Comparison of ENCODE assay signal across 12 cellular contexts in the genomic region with DNA sequence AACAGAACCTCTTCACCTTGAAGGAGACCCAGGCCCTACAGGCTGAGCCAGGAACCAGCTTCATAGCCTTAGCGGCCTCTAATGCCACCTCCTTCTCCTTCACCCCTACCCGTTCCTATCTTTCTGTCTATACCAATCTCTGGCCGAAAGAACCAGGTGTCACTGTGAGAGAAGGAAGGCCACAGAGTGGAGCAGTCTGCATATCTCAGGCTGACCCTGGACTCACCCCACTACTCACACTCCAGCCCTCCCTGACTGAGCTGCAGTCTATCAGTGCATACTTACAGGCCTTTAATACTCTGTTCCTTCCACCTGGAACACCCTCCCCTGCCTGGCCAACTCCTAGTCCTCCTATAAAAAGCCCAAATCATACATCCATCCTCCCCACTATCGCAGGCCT. TPM values are rescaled to one million over a fixed set of nuclear protein-coding genes. Genes with fewer than 3 reads are reported as not detected.
DNase-seq lines count a peak whose midpoint lies in the region; ATAC-seq, FAIRE-seq and TF ChIP-seq lines count a peak whose summit lies in the region.
"Had no signal": no experiment of that assay in that cellular context is flagged by ENCODE, and none has a peak within 500 bp of the region (broad histone marks: within the 10 kb centered on the region; RNA-seq: fewer than 3 reads in every experiment).

No MANE protein-coding gene starts in this region.

- TF ChIP-seq POLR2A in GM12878 (IDR thresholded peaks at IDR 0.05; ENCODE audit: low read depth, low read length), result no peak

- H4K20me1 ChIP-seq in GM12878 (ENCODE audit: control insufficient read depth, insufficient read depth), result peaks cover 5% of the 10 kb centered on the region

- no peak for TF ChIP-seq EP300 in GM12878 (IDR thresholded peaks at IDR 0.05; ENCODE audit: borderline replicate concordance in 1 of 2, control insufficient read depth in 1 of 2, low read depth in 2 of 2, low read length in 2 of 2)

- SMC1A ChIA-PET in GM12878 (lab: Charles Lee; ENCODE audit: uncharacterized antibody, unreplicated experiment), result interaction anchor here (0.6 to 2.4 kb wide), 4 partner anchors 20 to 121 kb away, joined by 3 to 10 read pairs (median 4); partner anchors contain the start of gene STARD10

- H3K4me1 Mint-ChIP-seq in activated naive CD4-positive, alpha-beta T cell treated with anti-CD3 and anti-CD28 coated beads, Interleukin-2, amount 10 ng/mL, durations not matched to agents 7 days and 5 days, result peaks cover 50% of the 10 kb centered on the region
- peaks cover 49% of the 10 kb centered on the region for H3K4me1 Mint-ChIP-seq in mesothelial cell of epicardium
- H3K4me1 Mint-ChIP-seq in type B pancreatic cell (ENCODE audit: unreplicated experiment), result peaks cover 50% of the 10 kb centered on the region

- no peak for TF ChIP-seq RAD21 in GM12878 (IDR thresholded peaks at IDR 0.05; ENCODE audit: insufficient read depth, low read depth, low read length)

- FAIRE-seq in GM12878 (lab: Jason Lieb, UNC), result no peak

- peaks cover 21 to 36% of the 10 kb centered on the region in 2 experiments for H3K36me3 ChIP-seq in GM12878 (ENCODE audit: control insufficient read depth in 2 of 2, insufficient read depth in 2 of 2, low read length in 1 of 2)

- in situ Hi-C loops in GM12878 (cut with MboI), result no loop called here

- H3K27me3 Mint-ChIP-seq in activated naive CD4-positive, alpha-beta T cell treated with anti-CD3 and anti-CD28 coated beads, Interleukin-2, amount 10 ng/mL, durations not matched to agents 7 days and 5 days, result no peaks in the 10 kb centered on the region
- H3K27me3 Mint-ChIP-seq in mesothelial cell of epicardium (ENCODE audit: low read depth), result no peaks in the 10 kb centered on the region
- H3K27me3 Mint-ChIP-seq in type B pancreatic cell, result no peaks in the 10 kb centered on the region

- WGBS in GM12878 (ENCODE audit: insufficient coverage, insufficient replicate concordance, low lambda C conversion rate, missing lambda C conversion rate), result 37% methylated on average over 4 of the region's 4 CpGs

- no peaks in the 10 kb centered on the region for H3K27me3 ChIP-seq in GM12878 (replicated peaks in 1 of 2; ENCODE audit: control insufficient read depth in 2 of 2, insufficient read depth in 2 of 2, low read length in 1 of 2)

- H3K4me1 ChIP-seq in GM12878 (ENCODE audit: control insufficient read depth, insufficient read depth, low read length), result peaks cover 42% of the 10 kb centered on the region

- H3K4me3 ChIP-seq in GM12878, result peak overlapping the region; percentile 85

- peak overlapping the region; percentile 47; the same call in 1 of the 2 replicates for H3K27ac ChIP-seq in GM12878 (ENCODE audit: control insufficient read depth, insufficient read depth)
- H3K27ac ChIP-seq: C4-2B had no signal

- CTCF ChIA-PET in activated naive CD4-positive, alpha-beta T cell treated with anti-CD3 and anti-CD28 coated beads, Interleukin-2, amount 10 ng/mL, durations not matched to agents 7 days and 5 days (lab: Charles Lee), result interaction anchor here (1.2 kb wide), 1 partner anchor 458 kb away, joined by 4 read pairs; no protein-coding TSS in a partner anchor
- CTCF ChIA-PET in GM12878 (lab: Yijun Ruan, JAX), result interaction anchor here (0.7 to 18.4 kb wide), 6 partner anchors 19 to 289 kb away, joined by 3 to 469 read pairs (median 4); partner anchors contain the start of genes ARAP1, ATG16L2 and STARD10

- ATAC-seq in GM12878 (peak; percentile 1; the same call in 1 of the 3 replicates), GM19397 (IDR thresholded peaks at IDR 0.05; ENCODE audit: unreplicated experiment) (no peak)

- POLR2A ChIA-PET in GM12878 (lab: Charles Lee), result interaction anchor here (0.6 to 1.2 kb wide), 3 partner anchors 21 to 96 kb away, joined by 3 to 4 read pairs (median 3); no protein-coding TSS in a partner anchor

- H3K9ac ChIP-seq in GM12878 (ENCODE audit: control insufficient read depth, insufficient read depth, low read length), result peak overlapping the region; percentile 83; the same call in 1 of the 2 replicates

- no peak overlapping the region for H2AFZ ChIP-seq in GM12878 (ENCODE audit: control insufficient read depth, low read depth, low read length)

- no peaks in the 10 kb centered on the region for H3K9me3 ChIP-seq in GM12878 (replicated peaks; ENCODE audit: control insufficient read depth, insufficient read depth, low read length)

- no peak for DNase-seq in activated naive CD4-positive, alpha-beta T cell treated with anti-CD3 and anti-CD28 coated beads, Interleukin-2, amount 10 ng/mL, durations not matched to agents 7 days and 5 days
- DNase-seq in activated naive CD4-positive, alpha-beta T cell (lab: John Stamatoyannopoulos, UW), result no peak
- DNase-seq in GM12878 (ENCODE audit: low read depth, low spot score), result no peak
- DNase-seq in mesothelial cell of epicardium (ENCODE audit: low spot score in 2 of 2, unreplicated experiment in 2 of 2), result no peak
- DNase-seq in type B pancreatic cell (ENCODE audit: extremely low spot score, unreplicated experiment), result no peak
- DNase-seq in CD1c-positive myeloid dendritic cell (ENCODE audit: extremely low spot score), result no peak
- DNase-seq in NCI-H345 treated with DMSO at 0.1 percent for 48 hours (lab: John Stamatoyannopoulos, UW; ENCODE audit: unreplicated experiment), result no peak
- DNase-seq: activated CD4-positive, alpha-beta T cell treated with anti-CD3 and anti-CD28 coated beads, Interleukin-2, amount 50 U/mL, for 4 hours; mesendoderm; NCI-H774 had no signal

- H3K36me3 Mint-ChIP-seq in activated naive CD4-positive, alpha-beta T cell treated with anti-CD3 and anti-CD28 coated beads, Interleukin-2, amount 10 ng/mL, durations not matched to agents 7 days and 5 days, result peaks cover 18% of the 10 kb centered on the region
- H3K36me3 Mint-ChIP-seq in mesothelial cell of epicardium, result peaks cover 2% of the 10 kb centered on the region
- no peaks in the 10 kb centered on the region for H3K36me3 Mint-ChIP-seq in type B pancreatic cell

- peaks cover 79% of the 10 kb centered on the region for H3K79me2 ChIP-seq in GM12878 (ENCODE audit: control insufficient read depth, insufficient read depth, low read length)

- TF ChIP-seq CTCF in GM12878 (IDR thresholded peaks at IDR 0.05 in 2 of 3, conservative IDR thresholded peaks at IDR 0.05 in 1 of 3; ENCODE audit: control insufficient read depth in 2 of 3, extremely low read depth in 1 of 3, insufficient read depth in 1 of 3, low read depth in 3 of 3, low read length in 3 of 3) (no peak), mesothelial cell of epicardium (IDR thresholded peaks at IDR 0.05; ENCODE audit: unreplicated experiment) (no peak), type B pancreatic cell (conservative IDR thresholded peaks at IDR 0.05) (no peak)

- peak overlapping the region; percentile 47 for H3K27ac Mint-ChIP-seq in activated naive CD4-positive, alpha-beta T cell treated with anti-CD3 and anti-CD28 coated beads, Interleukin-2, amount 10 ng/mL, durations not matched to agents 7 days and 5 days
- peak overlapping the region; percentile 98 for H3K27ac Mint-ChIP-seq in mesothelial cell of epicardium
- peak overlapping the region; percentile 66 for H3K27ac Mint-ChIP-seq in type B pancreatic cell

- peak overlapping the region; percentile 92 for H3K4me2 ChIP-seq in GM12878 (ENCODE audit: control insufficient read depth, insufficient read depth)

- intact Hi-C loops in GM12878 (cut with micrococcal nuclease; ENCODE audit: unreplicated experiment), result no loop called here

- no peaks in the 10 kb centered on the region for H3K9me3 Mint-ChIP-seq in activated naive CD4-positive, alpha-beta T cell treated with anti-CD3 and anti-CD28 coated beads, Interleukin-2, amount 10 ng/mL, durations not matched to agents 7 days and 5 days
- no peaks in the 10 kb centered on the region for H3K9me3 Mint-ChIP-seq in mesothelial cell of epicardium
- H3K9me3 Mint-ChIP-seq in type B pancreatic cell, result no peaks in the 10 kb centered on the region

- RAD21 ChIA-PET in GM12878 (lab: Charles Lee; ENCODE audit: unreplicated experiment), result interaction anchor here (1.0 to 13.9 kb wide), 3 partner anchors 16 to 71 kb away, joined by 3 to 256 read pairs (median 3); partner anchors contain the start of gene STARD10

- H3K4me3 Mint-ChIP-seq in activated naive CD4-positive, alpha-beta T cell treated with anti-CD3 and anti-CD28 coated beads, Interleukin-2, amount 10 ng/mL, durations not matched to agents 7 days and 5 days, result peak overlapping the region; percentile 89
- H3K4me3 Mint-ChIP-seq in mesothelial cell of epicardium (peak overlapping the region; percentile 83), type B pancreatic cell (peak overlapping the region; percentile 89)

- no TSS peak for BruUV-seq in GM12878 (replicated peaks; lab: Mats Ljungman, UMichigan)

RNA-seq across cellular contexts. Expression of gene ARAP1, which starts 32.7 kb away (rescaled TPM):
- total RNA-seq in GM12878 (2013; cell fraction: nucleolus; rRNA removed), result 218 and 253 TPM in 2 replicates
- total RNA-seq in GM12878 (2014; rRNA removed), result 48.4 and 54.3 TPM in 2 replicates
- total RNA-seq in GM12878 (2014; rRNA removed; fragmentation: Illumina TruSeq; extraction: Trizol), result 25.1 and 25.7 TPM in 2 replicates
- 91.5 and 102 TPM in 2 replicates for total RNA-seq in GM12878 (2021)
- 43.7 TPM for polyA plus RNA-seq in GM12878 (2011; ENCODE audit: low read depth)
- polyA plus RNA-seq in GM12878 (2011; rRNA removed), result 34.0 and 50.3 TPM in 2 replicates
- 54.1 and 60.4 TPM in 2 replicates for polyA plus RNA-seq in GM12878 (2011; cell fraction: cytosol; rRNA removed)
- polyA plus RNA-seq in GM12878 (2011; cell fraction: nucleus; rRNA removed), result 323 and 349 TPM in 2 replicates
- polyA plus RNA-seq in GM12878 (2012), result 88.7 and 93.1 TPM in 2 replicates
- polyA plus RNA-seq in GM12878 (2014; fragmentation: Illumina TruSeq; extraction: Trizol), result 14.7 and 29.2 TPM in 2 replicates
- under 1 TPM; 0.55 to 0.85 TPM for polyA plus RNA-seq in GM12878 (2014; fragmentation: Nextera tagmentation; extraction: Ambion mirVana)
- polyA plus RNA-seq in GM12878 (2014; rRNA removed), result 58.8 and 64.9 TPM in 2 replicates
- 10 to 100 TPM; 51.8 to 57.9 TPM for polyA plus RNA-seq in GM12878 (2016; fragmentation: Nextera tagmentation; extraction: Ambion mirVana)
- 63.7 and 91.7 TPM in 2 replicates for polyA minus RNA-seq in GM12878 (2011; rRNA and poly(A)+ RNA removed)
- 34.5 and 43.7 TPM in 2 replicates for polyA minus RNA-seq in GM12878 (2011; cell fraction: cytosol; rRNA and poly(A)+ RNA removed)
- 78.3 and 112 TPM in 2 replicates for polyA minus RNA-seq in GM12878 (2011; cell fraction: nucleus; rRNA and poly(A)+ RNA removed)
- total RNA-seq in mesothelial cell of epicardium, result 154 to 163 TPM (median 155 TPM) in 3 replicates
- 80.5 and 149 TPM in 2 replicates for total RNA-seq in type B pancreatic cell (ENCODE audit: low replicate concordance)

RNA-seq across cellular contexts. Expression of gene PDE2A, which starts 45.3 kb away (rescaled TPM):
- total RNA-seq in GM12878 (2013; cell fraction: nucleolus; rRNA removed), result 0.31 and 0.51 TPM in 2 replicates
- total RNA-seq in GM12878 (2014; rRNA removed) (0.33 TPM in 1 of 2 replicates, not detected in the other), GM12878 (2014; rRNA removed; fragmentation: Illumina TruSeq; extraction: Trizol) (0.05 TPM in 1 of 2 replicates, not detected in the other), GM12878 (2021) (0.15 and 0.24 TPM in 2 replicates), mesothelial cell of epicardium (0.63 to 1.4 TPM (median 1.1 TPM) in 3 replicates), type B pancreatic cell (ENCODE audit: low replicate concordance) (2.8 and 3.8 TPM in 2 replicates)
- 1.2 TPM for polyA plus RNA-seq in GM12878 (2011; ENCODE audit: low read depth)
- polyA plus RNA-seq in GM12878 (2011; rRNA removed) (0.06 and 0.11 TPM in 2 replicates), GM12878 (2014; fragmentation: Illumina TruSeq; extraction: Trizol) (0.10 TPM in 1 of 2 replicates, not detected in the other), GM12878 (2014; fragmentation: Nextera tagmentation; extraction: Ambion mirVana) (not detected), GM12878 (2014; rRNA removed) (0.06 TPM in 1 of 2 replicates, not detected in the other), GM12878 (2016; fragmentation: Nextera tagmentation; extraction: Ambion mirVana) (not detected)
- 0.18 TPM in 2 replicates for polyA plus RNA-seq in GM12878 (2011; cell fraction: cytosol; rRNA removed)
- polyA plus RNA-seq in GM12878 (2011; cell fraction: nucleus; rRNA removed), result 0.35 and 0.49 TPM in 2 replicates
- 0.28 and 0.54 TPM in 2 replicates for polyA plus RNA-seq in GM12878 (2012)
- not detected in 2 replicates for polyA minus RNA-seq in GM12878 (2011; rRNA and poly(A)+ RNA removed)
- polyA minus RNA-seq in GM12878 (2011; cell fraction: cytosol; rRNA and poly(A)+ RNA removed), result 0.52 and 1.3 TPM in 2 replicates
- 0.29 and 0.48 TPM in 2 replicates for polyA minus RNA-seq in GM12878 (2011; cell fraction: nucleus; rRNA and poly(A)+ RNA removed)

Comparison
In these comparisons a context has a peak if more than half of its experiments do, and no peak if none do; other contexts are left out.
1. H3K27ac Mint-ChIP-seq: peak in every context shown above with its lines; median percentile 98 in mesothelial cell of epicardium; 66 in type B pancreatic cell; 47 in activated naive CD4-positive, alpha-beta T cell treated with anti-CD3 and anti-CD28 coated beads, Interleukin-2, amount 10 ng/mL, durations not matched to agents 7 days and 5 days.